ENCODE assay signal across 8 cellular contexts in genomic region chr6:13813621-13814175, GRCh38. TPM values are rescaled to one million over a fixed set of nuclear protein-coding genes. Genes with fewer than 3 reads are reported as not detected.
DNase-seq lines count a peak whose midpoint lies in the region; ATAC-seq and TF ChIP-seq lines count a peak whose summit lies in the region.

No MANE protein-coding gene starts in this region.

- no peaks in the 10 kb centered on the region for H3K27me3 ChIP-seq in neutrophil

- peak overlapping the region; percentile 92 for H3K4me3 Mint-ChIP-seq in activated naive CD8-positive, alpha-beta T cell treated with anti-CD3 and anti-CD28 coated beads for 36 hours
- H3K4me3 Mint-ChIP-seq in glutamatergic neuron (ENCODE audit: unreplicated experiment) = peak overlapping the region; percentile 95

- H3K9me3 Mint-ChIP-seq in activated naive CD8-positive, alpha-beta T cell treated with anti-CD3 and anti-CD28 coated beads for 36 hours = no peaks in the 10 kb centered on the region
- H3K9me3 Mint-ChIP-seq in glutamatergic neuron (ENCODE audit: unreplicated experiment) = peaks cover 4% of the 10 kb centered on the region

- peak; percentile 49 for DNase-seq in DMS53 treated with DMSO at 0.1 percent for 48 hours (lab: John Stamatoyannopoulos, UW; ENCODE audit: unreplicated experiment)
- DNase-seq in NCI-H748 treated with DMSO at 0.1 percent for 48 hours (lab: John Stamatoyannopoulos, UW) = peak; percentile 83
- no peak for DNase-seq in activated naive CD8-positive, alpha-beta T cell treated with anti-CD3 and anti-CD28 coated beads for 36 hours
- DNase-seq in glutamatergic neuron = peak; percentile 81
- DNase-seq in activated gamma-delta T cell treated with Interleukin-2 at 50 U/mL for 16 hours = no peak

- peak overlapping the region; percentile 80 to 86 for H3K4me3 ChIP-seq in neutrophil (ENCODE audit: low read depth in 1 of 2, low read length in 1 of 2)

- peaks cover 28% of the 10 kb centered on the region for H3K4me1 Mint-ChIP-seq in activated naive CD8-positive, alpha-beta T cell treated with anti-CD3 and anti-CD28 coated beads for 36 hours
- peaks cover 3% of the 10 kb centered on the region for H3K4me1 Mint-ChIP-seq in glutamatergic neuron (ENCODE audit: low read depth, unreplicated experiment)

- ATAC-seq in GM19397 (IDR thresholded peaks at IDR 0.05; ENCODE audit: unreplicated experiment) = peak; percentile 36
- ATAC-seq in HG03460 (IDR thresholded peaks at IDR 0.05; ENCODE audit: unreplicated experiment) = peak; percentile 39

- H3K4me1 ChIP-seq in neutrophil (ENCODE audit: control insufficient read depth in 1 of 2, insufficient read depth in 1 of 2, low read depth in 1 of 2, low read length in 1 of 2) = peaks cover 9 to 15% of the 10 kb centered on the region in 2 experiments

- H3K27ac Mint-ChIP-seq in activated naive CD8-positive, alpha-beta T cell treated with anti-CD3 and anti-CD28 coated beads for 36 hours = peak overlapping the region; percentile 31
- H3K27ac Mint-ChIP-seq in glutamatergic neuron (ENCODE audit: unreplicated experiment) = peak overlapping the region; percentile 82

- peak overlapping the region; percentile 78 for H3K27ac ChIP-seq in neutrophil

- H3K9me3 ChIP-seq in neutrophil = no peaks in the 10 kb centered on the region

- no peaks in the 10 kb centered on the region for H3K36me3 ChIP-seq in neutrophil

- H3K36me3 Mint-ChIP-seq in activated naive CD8-positive, alpha-beta T cell treated with anti-CD3 and anti-CD28 coated beads for 36 hours = peaks cover 21% of the 10 kb centered on the region
- no peaks in the 10 kb centered on the region for H3K36me3 Mint-ChIP-seq in glutamatergic neuron (ENCODE audit: unreplicated experiment)

- no peak for TF ChIP-seq CTCF in glutamatergic neuron (IDR thresholded peaks at IDR 0.05; ENCODE audit: partially characterized antibody, unreplicated experiment)
- no peak for TF ChIP-seq CTCF in neutrophil (IDR thresholded peaks at IDR 0.05)

- H3K27me3 Mint-ChIP-seq in activated naive CD8-positive, alpha-beta T cell treated with anti-CD3 and anti-CD28 coated beads for 36 hours = no peaks in the 10 kb centered on the region
- peaks cover 2% of the 10 kb centered on the region for H3K27me3 Mint-ChIP-seq in glutamatergic neuron (ENCODE audit: unreplicated experiment)

RNA-seq across cellular contexts. Expression of gene MCUR1, which starts 0.7 kb away (rescaled TPM):
- 10 to 100 TPM; 42.1 to 45.5 TPM for total RNA-seq in activated naive CD8-positive, alpha-beta T cell treated with anti-CD3 and anti-CD28 coated beads for 36 hours
- total RNA-seq in glutamatergic neuron (ENCODE audit: unreplicated experiment) = 14.1 TPM

Comparison
In these comparisons a context has a peak if more than half of its experiments do, and no peak if none do; other contexts are left out.
1. DNase-seq: peak in DMS53 treated with DMSO at 0.1 percent for 48 hours (single experiment), NCI-H748 treated with DMSO at 0.1 percent for 48 hours (single experiment) and glutamatergic neuron (single experiment); none in activated naive CD8-positive, alpha-beta T cell treated with anti-CD3 and anti-CD28 coated beads for 36 hours (single experiment) and activated gamma-delta T cell treated with Interleukin-2 at 50 U/mL for 16 hours (single experiment).